ENCODE assay signal across 8 cellular contexts in genomic region chr15:63834500-63835210, GRCh38. TPM values are rescaled to one million over a fixed set of nuclear protein-coding genes. Genes with fewer than 3 reads are reported as not detected.
A peak's percentile ranks its signal among the peaks of the same experiment; 100 is the strongest.
DNase-seq lines count a peak whose midpoint lies in the region; ATAC-seq and TF ChIP-seq lines count a peak whose summit lies in the region.

No MANE protein-coding gene starts in this region.

- no peak for TF ChIP-seq EP300 in tibial nerve (IDR thresholded peaks at IDR 0.05)

- H3K4me1 Mint-ChIP-seq in activated CD8-positive, alpha-beta memory T cell treated with anti-CD3 and anti-CD28 coated beads, Interleukin-2, amount 10 ng/mL, durations not matched to agents 7 days and 5 days: peaks cover 39% of the 10 kb centered on the region

- no peak for ATAC-seq in activated CD8-positive, alpha-beta memory T cell treated with anti-CD3 and anti-CD28 coated beads, Interleukin-2, amount 10 ng/mL, durations not matched to agents 7 days and 5 days
- ATAC-seq in left lung: no peak
- no peak for ATAC-seq in HG02870 (IDR thresholded peaks at IDR 0.05; ENCODE audit: unreplicated experiment)
- ATAC-seq in left lobe of liver: no peak

- TF ChIP-seq POLR2A in adrenal gland (IDR thresholded peaks at IDR 0.05) (no peak), tibial nerve (IDR thresholded peaks at IDR 0.05) (no peak)

- peaks cover 11% of the 10 kb centered on the region for H3K27me3 Mint-ChIP-seq in activated CD8-positive, alpha-beta memory T cell treated with anti-CD3 and anti-CD28 coated beads, Interleukin-2, amount 10 ng/mL, durations not matched to agents 7 days and 5 days

- CTCF ChIA-PET in activated CD8-positive, alpha-beta memory T cell treated with anti-CD3 and anti-CD28 coated beads, Interleukin-2, amount 10 ng/mL, durations not matched to agents 7 days and 5 days (lab: Charles Lee): interaction anchor here (0.7 to 1.5 kb wide), 3 partner anchors 16 to 58 kb away, joined by 3 to 7 read pairs (median 4); no protein-coding TSS in a partner anchor

- H3K27me3 ChIP-seq in adrenal gland (no peaks in the 10 kb centered on the region), left lung (no peaks in the 10 kb centered on the region), tibial nerve (no peaks in the 10 kb centered on the region)

- no peak for DNase-seq in activated CD8-positive, alpha-beta memory T cell treated with anti-CD3 and anti-CD28 coated beads, Interleukin-2, amount 10 ng/mL, durations not matched to agents 7 days and 5 days
- no peak for DNase-seq in activated CD8-positive, alpha-beta memory T cell treated with anti-CD3 and anti-CD28 coated beads, Interleukin-2, amount 50 U/mL, for 4 hours
- DNase-seq in adrenal gland (peak in 3 of 7 donors; percentile 28 to 57 (median 35)), left lung (no peak), tibial nerve (ENCODE audit: low spot score in 2 of 2) (peak in 1 of 2 donors; percentile 6), NCI-H1694 treated with DMSO at 0.1 percent for 48 hours (lab: John Stamatoyannopoulos, UW) (no peak), left lobe of liver (ENCODE audit: low spot score) (no peak)

- TF ChIP-seq CTCF in adrenal gland (IDR thresholded peaks at IDR 0.05) (no peak), left lung (IDR thresholded peaks at IDR 0.05) (no peak), tibial nerve (IDR thresholded peaks at IDR 0.05) (no peak)

- H3K4me3 Mint-ChIP-seq in activated CD8-positive, alpha-beta memory T cell treated with anti-CD3 and anti-CD28 coated beads, Interleukin-2, amount 10 ng/mL, durations not matched to agents 7 days and 5 days: peak overlapping the region; percentile 97

- no peaks in the 10 kb centered on the region for H3K9me3 ChIP-seq in adrenal gland (replicated peaks in 1 of 3)
- H3K9me3 ChIP-seq in left lung: no peaks in the 10 kb centered on the region
- no peaks in the 10 kb centered on the region for H3K9me3 ChIP-seq in tibial nerve

- peak overlapping the region; percentile 97 for H3K27ac Mint-ChIP-seq in activated CD8-positive, alpha-beta memory T cell treated with anti-CD3 and anti-CD28 coated beads, Interleukin-2, amount 10 ng/mL, durations not matched to agents 7 days and 5 days

- WGBS in adrenal gland, 4 donors: 46 to 51% (median 49%) methylated on average over 11 of the region's 11 CpGs
- WGBS in tibial nerve, 2 donors: 52 to 56% methylated on average over 11 of the region's 11 CpGs

- intact Hi-C loops in adrenal gland (cut with DNase I) (loop anchor here in 1 of 2 donors (10.0 kb wide), 1 partner anchor 80 kb away; no protein-coding TSS in a partner anchor), left lung (cut with DNase I) (no loop called here)

- H3K4me1 ChIP-seq in adrenal gland (replicated peaks in 1 of 2) (peaks cover 15 to 38% of the 10 kb centered on the region in 2 donors), left lung (peaks cover 18 to 42% of the 10 kb centered on the region in 2 donors), tibial nerve (peaks cover 0 to 37% (median 15%) of the 10 kb centered on the region in 4 donors)

- no peaks in the 10 kb centered on the region for H3K36me3 Mint-ChIP-seq in activated CD8-positive, alpha-beta memory T cell treated with anti-CD3 and anti-CD28 coated beads, Interleukin-2, amount 10 ng/mL, durations not matched to agents 7 days and 5 days

- peak overlapping the region in 4 of 5 donors; percentile 90 to 97 (median 94) for H3K27ac ChIP-seq in adrenal gland
- H3K27ac ChIP-seq in left lung: peak overlapping the region; percentile 87 to 93
- H3K27ac ChIP-seq in tibial nerve: peak overlapping the region; percentile 64 to 96 (median 92)

- H3K4me3 ChIP-seq in adrenal gland: peak overlapping the region in 2 of 4 donors; percentile 77 to 97
- H3K4me3 ChIP-seq in left lung: peak overlapping the region; percentile 68 to 91
- peak overlapping the region; percentile 64 to 88 (median 80) for H3K4me3 ChIP-seq in tibial nerve

- H3K9me3 Mint-ChIP-seq in activated CD8-positive, alpha-beta memory T cell treated with anti-CD3 and anti-CD28 coated beads, Interleukin-2, amount 10 ng/mL, durations not matched to agents 7 days and 5 days (ENCODE audit: low read depth): no peaks in the 10 kb centered on the region

- H3K36me3 ChIP-seq in adrenal gland (replicated peaks in 1 of 2) (no peaks in the 10 kb centered on the region), left lung (no peaks in the 10 kb centered on the region), tibial nerve (no peaks in the 10 kb centered on the region)

RNA-seq across cellular contexts. Expression of gene HERC1, which starts 0.9 kb away (rescaled TPM):
- 100 to 1,000 TPM in 1 of 2 experiments, 10 to 100 TPM in 1; 84.4 to 105 TPM for total RNA-seq in activated CD8-positive, alpha-beta memory T cell treated with anti-CD3 and anti-CD28 coated beads, Interleukin-2, amount 10 ng/mL, durations not matched to agents 7 days and 5 days
- total RNA-seq in adrenal gland: 100 to 1,000 TPM in 3 of 8 donors, 10 to 100 TPM in 5; 59.6 to 143 (median 88.8) TPM
- polyA plus RNA-seq in adrenal gland: 10 to 100 TPM; 20.8 to 38.2 (median 31.2) TPM
- 10 to 100 TPM; 86.4 to 89.1 TPM for total RNA-seq in left lung
- 100 to 1,000 TPM; 113 to 179 (median 131) TPM for total RNA-seq in tibial nerve
- total RNA-seq in left lobe of liver: 40.6 TPM
